Comparison of ENCODE assay signal across 8 cellular contexts in the genomic region with DNA sequence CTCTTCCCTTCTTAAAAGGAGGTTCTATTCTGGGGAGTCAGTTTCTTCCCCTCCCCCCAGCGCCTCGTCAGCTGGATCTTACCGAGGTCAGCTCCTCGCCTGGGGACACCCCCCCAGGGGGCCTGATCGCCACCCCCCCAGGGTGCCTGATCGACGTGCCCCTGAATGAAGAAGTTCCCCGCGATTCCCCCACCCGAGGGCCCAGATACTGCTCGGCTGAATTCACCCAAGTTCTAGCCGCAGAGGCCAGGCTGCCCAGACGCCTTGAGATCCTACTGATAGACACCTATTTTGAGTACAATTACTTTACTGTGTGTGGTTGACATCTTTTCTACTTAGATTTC. TPM values are rescaled to one million over a fixed set of nuclear protein-coding genes. Genes with fewer than 3 reads are reported as not detected.
A peak's percentile ranks its signal among the peaks of the same experiment; 100 is the strongest.
DNase-seq lines count a peak whose midpoint lies in the region; ATAC-seq, FAIRE-seq and TF ChIP-seq lines count a peak whose summit lies in the region.

No MANE protein-coding gene starts in this region.

- H3K4me1 ChIP-seq in fibroblast of lung (ENCODE audit: control insufficient read depth, extremely low read depth, insufficient read depth, low read length): peaks cover 3% of the 10 kb centered on the region
- H3K4me1 ChIP-seq in foreskin keratinocyte: peaks cover 3% of the 10 kb centered on the region

- peak overlapping the region; percentile 80 for H3K4me3 ChIP-seq in GM06990 (replicated peaks; ENCODE audit: low read depth, low read length)
- H3K4me3 ChIP-seq in SK-N-MC: peak overlapping the region; percentile 93
- peak overlapping the region; percentile 51 to 83 (median 80) for H3K4me3 ChIP-seq in fibroblast of lung (replicated peaks in 1 of 4; ENCODE audit: control extremely low read depth in 1 of 4, insufficient read depth in 1 of 4, low read depth in 3 of 4, low read length in 4 of 4)
- peak overlapping the region; percentile 74 for H3K4me3 ChIP-seq in retinal pigment epithelial cell (ENCODE audit: low read length)

- TF ChIP-seq CTCF in GM06990 (IDR thresholded peaks at IDR 0.05; ENCODE audit: insufficient read depth, low read length, poor library complexity, severe bottlenecking) (no peak), fibroblast of lung (conservative IDR thresholded peaks at IDR 0.05 in 1 of 2, IDR thresholded peaks at IDR 0.05 in 1 of 2; ENCODE audit: low read depth in 1 of 2, low read length in 2 of 2) (no peak), retinal pigment epithelial cell (conservative IDR thresholded peaks at IDR 0.05; ENCODE audit: low read depth, low read length) (no peak), foreskin keratinocyte (conservative IDR thresholded peaks at IDR 0.05) (no peak)

- peak overlapping the region; percentile 83 for H3K9ac ChIP-seq in SK-N-MC (ENCODE audit: insufficient read length)
- peak overlapping the region; percentile 69 for H3K9ac ChIP-seq in fibroblast of lung (ENCODE audit: insufficient read depth, low read length)

- H3K36me3 ChIP-seq in GM06990 (ENCODE audit: control insufficient read depth, insufficient read depth, low read length): no peaks in the 10 kb centered on the region
- H3K36me3 ChIP-seq in SK-N-MC (ENCODE audit: insufficient read depth, low read length): no peaks in the 10 kb centered on the region
- H3K36me3 ChIP-seq in fibroblast of lung (ENCODE audit: control insufficient read depth, insufficient read depth, low read length): no peaks in the 10 kb centered on the region

- no peaks in the 10 kb centered on the region for H4K20me1 ChIP-seq in fibroblast of lung (ENCODE audit: control insufficient read depth, extremely low read depth, insufficient read depth, low read length)

- H3K9me3 ChIP-seq in SK-N-MC (ENCODE audit: low read depth, low read length): no peaks in the 10 kb centered on the region
- H3K9me3 ChIP-seq in fibroblast of lung (ENCODE audit: control insufficient read depth, insufficient read depth, low read depth, low read length): no peaks in the 10 kb centered on the region

- DNase-seq in GM06990 (ENCODE audit: extremely low read depth, insufficient read length) (no peak), SK-N-MC (ENCODE audit: low read depth, low spot score) (no peak), fibroblast of lung (ENCODE audit: low read depth in 2 of 2) (no peak), retinal pigment epithelial cell (ENCODE audit: low read depth) (no peak), NCI-H226 (no peak), foreskin keratinocyte (no peak), activated gamma-delta T cell (lab: John Stamatoyannopoulos, UW) (no peak), frontal cortex (ENCODE audit: low spot score in 2 of 2) (no peak)

- H2AFZ ChIP-seq in fibroblast of lung (ENCODE audit: low read length): no peak overlapping the region

- no peak for FAIRE-seq in frontal cortex (lab: Jason Lieb, UNC)

- no peaks in the 10 kb centered on the region for H3K27me3 ChIP-seq in GM06990 (replicated peaks; ENCODE audit: control insufficient read depth, insufficient read depth, low read length)
- H3K27me3 ChIP-seq in fibroblast of lung (ENCODE audit: control insufficient read depth, insufficient read depth, low read length): no peaks in the 10 kb centered on the region
- no peaks in the 10 kb centered on the region for H3K27me3 ChIP-seq in foreskin keratinocyte

- H3K79me2 ChIP-seq in fibroblast of lung (ENCODE audit: control insufficient read depth, insufficient read depth, low read length): peaks cover 25% of the 10 kb centered on the region

- H3K4me2 ChIP-seq in fibroblast of lung (ENCODE audit: extremely low read depth, insufficient read depth, low read length): peak overlapping the region; percentile 38

- ATAC-seq in foreskin keratinocyte: no peak

- H3K27ac ChIP-seq in SK-N-MC (no peak overlapping the region), fibroblast of lung (ENCODE audit: insufficient read depth, low read length) (no peak overlapping the region), foreskin keratinocyte (no peak overlapping the region)

RNA-seq across cellular contexts. Expression of gene RAB11FIP3, which starts 1.4 kb away (rescaled TPM):
- 17.5 and 22.1 TPM in 2 replicates for total RNA-seq in fibroblast of lung
- polyA plus RNA-seq in fibroblast of lung: 7.3 and 11.9 TPM in 2 replicates
- 20.5 and 29.2 TPM in 2 replicates for polyA plus RNA-seq in fibroblast of lung (2012)
- polyA minus RNA-seq in fibroblast of lung (ENCODE audit: low replicate concordance): 17.1 and 23.5 TPM in 2 replicates
- 14.9 and 15.1 TPM in 2 replicates for total RNA-seq in foreskin keratinocyte
- polyA plus RNA-seq in foreskin keratinocyte: 10.9 and 12.0 TPM in 2 replicates
- 26.5 TPM for total RNA-seq in frontal cortex

RNA-seq across cellular contexts. Expression of gene DECR2, which starts 25.2 kb away (rescaled TPM):
- total RNA-seq in fibroblast of lung (6.4 and 12.1 TPM in 2 replicates), foreskin keratinocyte (10.5 and 13.8 TPM in 2 replicates), frontal cortex (7.7 TPM)
- polyA plus RNA-seq in fibroblast of lung (10.8 and 12.0 TPM in 2 replicates), foreskin keratinocyte (12.7 and 15.9 TPM in 2 replicates)
- 19.1 and 20.9 TPM in 2 replicates for polyA plus RNA-seq in fibroblast of lung (2012)
- polyA minus RNA-seq in fibroblast of lung (ENCODE audit: low replicate concordance): 9.7 and 25.1 TPM in 2 replicates

RNA-seq across cellular contexts. Expression of gene NME4, which starts 29.9 kb away (rescaled TPM):
- total RNA-seq in fibroblast of lung (51.9 and 71.7 TPM in 2 replicates), foreskin keratinocyte (143 and 154 TPM in 2 replicates), frontal cortex (12.6 TPM)
- polyA plus RNA-seq in fibroblast of lung (114 and 121 TPM in 2 replicates), foreskin keratinocyte (266 and 269 TPM in 2 replicates)
- 234 and 273 TPM in 2 replicates for polyA plus RNA-seq in fibroblast of lung (2012)
- 62.2 and 122 TPM in 2 replicates for polyA minus RNA-seq in fibroblast of lung (ENCODE audit: low replicate concordance)

RNA-seq across cellular contexts. Expression of gene PGAP6, which starts 45.1 kb away (rescaled TPM):
- 48.8 and 82.7 TPM in 2 replicates for total RNA-seq in fibroblast of lung
- 46.2 and 73.2 TPM in 2 replicates for polyA plus RNA-seq in fibroblast of lung
- polyA plus RNA-seq in fibroblast of lung (2012): 63.8 and 83.4 TPM in 2 replicates
- 132 and 193 TPM in 2 replicates for polyA minus RNA-seq in fibroblast of lung (ENCODE audit: low replicate concordance)
- total RNA-seq in foreskin keratinocyte: 37.7 and 44.5 TPM in 2 replicates
- 32.5 and 34.2 TPM in 2 replicates for polyA plus RNA-seq in foreskin keratinocyte
- total RNA-seq in frontal cortex: 18.8 TPM

RNA-seq across cellular contexts. Expression of gene MRPL28, which starts 56.5 kb away (rescaled TPM):
- total RNA-seq in fibroblast of lung (53.7 and 65.2 TPM in 2 replicates), foreskin keratinocyte (125 and 132 TPM in 2 replicates), frontal cortex (44.8 TPM)
- polyA plus RNA-seq in fibroblast of lung (86.5 and 133 TPM in 2 replicates), foreskin keratinocyte (218 and 222 TPM in 2 replicates)
- 108 and 151 TPM in 2 replicates for polyA plus RNA-seq in fibroblast of lung (2012)
- 84.8 and 123 TPM in 2 replicates for polyA minus RNA-seq in fibroblast of lung (ENCODE audit: low replicate concordance)
